Comparison of ENCODE assay signal across 1 cellular context in the genomic region with DNA sequence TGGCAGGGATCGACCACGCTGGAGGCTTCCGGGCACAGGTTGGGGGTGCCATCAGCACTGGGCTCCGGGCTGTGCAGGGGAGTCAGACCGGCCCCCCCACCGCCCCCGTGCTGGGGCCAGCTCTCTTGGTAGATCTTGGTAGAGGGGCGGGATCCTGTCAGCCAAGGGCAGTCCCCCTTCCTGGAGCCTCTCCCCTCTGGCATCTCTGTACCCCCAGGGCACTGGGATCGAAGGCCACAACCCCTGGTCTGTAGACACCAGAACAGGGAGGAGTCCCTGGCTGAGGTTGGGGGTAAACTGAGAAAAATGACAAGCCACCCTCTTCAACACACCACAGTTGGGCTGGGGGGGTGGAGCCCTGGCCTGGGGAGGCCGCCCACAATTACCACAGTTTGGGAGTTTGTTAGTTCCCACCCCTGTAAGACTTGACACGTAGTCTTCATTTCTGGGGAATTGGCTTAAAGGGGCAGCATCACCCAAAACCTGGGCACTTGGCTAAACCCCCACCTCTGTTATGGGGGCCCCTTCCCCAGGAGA.
TF ChIP-seq lines count a peak whose summit lies in the region.

No MANE protein-coding gene starts in this region.

TF ChIP-seq in A549, 52 proteins besides CTCF, POLR2A, EP300 and RAD21 (continued from another document):
- TF ChIP-seq ZC3H11A (IDR thresholded peaks at IDR 0.05) (no peak), TP53 (CRISPR knock-in tag; IDR thresholded peaks at IDR 0.05) (no peak), HEYL (CRISPR knock-in tag; IDR thresholded peaks at IDR 0.05) (no peak), KDM1A (IDR thresholded peaks at IDR 0.05; ENCODE audit: low read depth) (no peak), MAFK (IDR thresholded peaks at IDR 0.05; ENCODE audit: partially characterized antibody) (no peak), ZFP36 (IDR thresholded peaks at IDR 0.05; ENCODE audit: borderline replicate concordance, partially characterized antibody) (no peak)
- TF ChIP-seq, protein P1, sequence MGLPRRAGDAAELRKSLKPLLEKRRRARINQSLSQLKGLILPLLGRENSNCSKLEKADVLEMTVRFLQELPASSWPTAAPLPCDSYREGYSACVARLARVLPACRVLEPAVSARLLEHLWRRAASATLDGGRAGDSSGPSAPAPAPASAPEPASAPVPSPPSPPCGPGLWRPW (IDR thresholded peaks at IDR 0.05) = no peak
- TF ChIP-seq, protein P2, sequence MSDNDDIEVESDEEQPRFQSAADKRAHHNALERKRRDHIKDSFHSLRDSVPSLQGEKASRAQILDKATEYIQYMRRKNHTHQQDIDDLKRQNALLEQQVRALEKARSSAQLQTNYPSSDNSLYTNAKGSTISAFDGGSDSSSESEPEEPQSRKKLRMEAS (IDR thresholded peaks at IDR 0.05) = no peak
- TF ChIP-seq, protein P3, sequence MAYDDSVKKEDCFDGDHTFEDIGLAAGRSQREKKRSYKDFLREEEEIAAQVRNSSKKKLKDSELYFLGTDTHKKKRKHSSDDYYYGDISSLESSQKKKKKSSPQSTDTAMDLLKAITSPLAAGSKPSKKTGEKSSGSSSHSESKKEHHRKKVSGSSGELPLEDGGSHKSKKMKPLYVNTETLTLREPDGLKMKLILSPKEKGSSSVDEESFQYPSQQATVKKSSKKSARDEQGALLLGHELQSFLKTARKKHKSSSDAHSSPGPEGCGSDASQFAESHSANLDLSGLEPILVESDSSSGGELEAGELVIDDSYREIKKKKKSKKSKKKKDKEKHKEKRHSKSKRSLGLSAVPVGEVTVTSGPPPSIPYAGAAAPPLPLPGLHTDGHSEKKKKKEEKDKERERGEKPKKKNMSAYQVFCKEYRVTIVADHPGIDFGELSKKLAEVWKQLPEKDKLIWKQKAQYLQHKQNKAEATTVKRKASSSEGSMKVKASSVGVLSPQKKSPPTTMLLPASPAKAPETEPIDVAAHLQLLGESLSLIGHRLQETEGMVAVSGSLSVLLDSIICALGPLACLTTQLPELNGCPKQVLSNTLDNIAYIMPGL (CRISPR knock-in tag; IDR thresholded peaks at IDR 0.05; ENCODE audit: borderline replicate concordance) = no peak
